ENCODE assay signal across 1 cellular context in genomic region chr13:99463998-99464397, GRCh38.
TF ChIP-seq lines count a peak whose summit lies in the region.

No MANE protein-coding gene starts in this region.

TF ChIP-seq in K562, 482 proteins besides CTCF, POLR2A, EP300 and RAD21 (continued from another document):
- TF ChIP-seq GATAD2B (IDR thresholded peaks at IDR 0.05; ENCODE audit: borderline replicate concordance) (no peak), IRF9 (tag; IDR thresholded peaks at IDR 0.05) (no peak), HNRNPLL (IDR thresholded peaks at IDR 0.05; ENCODE audit: low read depth, low read length, poor library complexity, severe bottlenecking) (no peak), BCOR (IDR thresholded peaks at IDR 0.05) (peak; percentile 87), STAG1 (CRISPR knock-in tag; IDR thresholded peaks at IDR 0.05; ENCODE audit: borderline replicate concordance) (no peak), SIX5 (IDR thresholded peaks at IDR 0.05; ENCODE audit: borderline replicate concordance in 1 of 2, insufficient read depth in 1 of 2, low read depth in 1 of 2, low read length in 2 of 2) (no peak), CHD7 (IDR thresholded peaks at IDR 0.05; ENCODE audit: low read depth, low read length) (no peak), BRF2 (IDR thresholded peaks at IDR 0.05; ENCODE audit: borderline replicate concordance, insufficient read depth, insufficient read length) (no peak), E2F3 (CRISPR knock-in tag; IDR thresholded peaks at IDR 0.05) (no peak), ZBTB49 (CRISPR knock-in tag; IDR thresholded peaks at IDR 0.05; ENCODE audit: borderline replicate concordance) (no peak), HDAC2 (IDR thresholded peaks at IDR 0.05) (peak; percentile 34; the same call in 1 of the 2 replicates), ADNP (tag; IDR thresholded peaks at IDR 0.05) (peak; percentile 88)
TF ChIP-seq in K562: peak in this region for 5.
